In the genomic region with DNA sequence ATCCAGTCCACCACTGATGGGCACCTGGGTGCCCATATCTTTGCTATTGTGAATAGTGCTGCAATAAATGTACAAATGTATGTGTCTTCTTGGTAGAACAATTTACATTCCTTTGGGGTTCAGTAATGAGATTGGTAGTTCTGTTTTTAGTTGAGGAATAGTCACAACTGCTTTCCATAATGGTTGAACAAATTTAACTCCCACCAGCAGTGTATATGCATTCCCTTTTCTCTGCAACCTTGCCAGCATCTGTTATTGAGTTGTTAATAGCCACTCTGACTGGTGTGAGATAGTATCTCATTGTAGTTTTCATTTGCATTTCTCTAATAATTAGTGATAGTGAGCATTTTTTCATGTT, we compare ENCODE assay signal across 21 cellular contexts. TPM values are rescaled to one million over a fixed set of nuclear protein-coding genes. Genes with fewer than 3 reads are reported as not detected.
DNase-seq lines count a peak whose midpoint lies in the region; ATAC-seq, FAIRE-seq and TF ChIP-seq lines count a peak whose summit lies in the region.
"Had no signal": no experiment of that assay in that cellular context is flagged by ENCODE, and none has a peak within 500 bp of the region (broad histone marks: within the 10 kb centered on the region; RNA-seq: fewer than 3 reads in every experiment).

No MANE protein-coding gene starts in this region.

- peak; percentile 28; the same call in 1 of the 3 replicates for ATAC-seq in GM23338
- ATAC-seq in HG03066 (IDR thresholded peaks at IDR 0.05; ENCODE audit: low read depth, unreplicated experiment) = peak; percentile 43
- ATAC-seq in GM12878 = peak; percentile 50
- no peak for ATAC-seq in gastroesophageal sphincter
- ATAC-seq in GM21723 (IDR thresholded peaks at IDR 0.05; ENCODE audit: unreplicated experiment) = no peak
- ATAC-seq: left cardiac atrium; stimulated activated naive CD8-positive, alpha-beta T cell treated with anti-CD3 and anti-CD28 coated beads, Interleukin-15, amount 100 ng/mL, for 72 hours; upper lobe of right lung had no signal

- no peak for TF ChIP-seq RAD21 in GM12878 (IDR thresholded peaks at IDR 0.05; ENCODE audit: insufficient read depth, low read depth, low read length)

- no peak for TF ChIP-seq CTCF in AG10803 (conservative IDR thresholded peaks at IDR 0.05; ENCODE audit: low read length)
- no peak for TF ChIP-seq CTCF in GM23338 (conservative IDR thresholded peaks at IDR 0.05; ENCODE audit: low read depth in 2 of 2)
- no peak for TF ChIP-seq CTCF in GM12878 (IDR thresholded peaks at IDR 0.05 in 2 of 3, conservative IDR thresholded peaks at IDR 0.05 in 1 of 3; ENCODE audit: control insufficient read depth in 2 of 3, extremely low read depth in 1 of 3, insufficient read depth in 1 of 3, low read depth in 3 of 3, low read length in 3 of 3)
- no peak for TF ChIP-seq CTCF in gastroesophageal sphincter (IDR thresholded peaks at IDR 0.05)
- no peak for TF ChIP-seq CTCF in A673 (conservative IDR thresholded peaks at IDR 0.05; ENCODE audit: low read depth, low read length)

- RAD21 ChIA-PET in GM12878 (lab: Charles Lee; ENCODE audit: unreplicated experiment) = interaction anchor here (0.7 to 6.8 kb wide), 15 partner anchors 9 to 246 kb away, joined by 3 to 516 read pairs (median 12); a partner anchor contains a TSS

- H3K27me3 ChIP-seq in GM23338 (ENCODE audit: insufficient read depth) (no peaks in the 10 kb centered on the region), GM12878 (replicated peaks in 1 of 2; ENCODE audit: control insufficient read depth in 2 of 2, insufficient read depth in 2 of 2, low read length in 1 of 2) (no peaks in the 10 kb centered on the region), gastroesophageal sphincter (no peaks in the 10 kb centered on the region), A673 (replicated peaks; ENCODE audit: insufficient read depth, low read depth, low read length, poor library complexity) (no peaks in the 10 kb centered on the region)
- H3K27me3 ChIP-seq: right atrium auricular region, upper lobe of right lung had no signal

- BruUV-seq in GM12878 (replicated peaks; lab: Mats Ljungman, UMichigan) (TSS peak; percentile 8), A673 (replicated peaks; lab: Mats Ljungman, UMichigan) (no TSS peak)

- in situ Hi-C loops in GM12878 (cut with MboI) = loop anchor here (10.0 kb wide), 1 partner anchor 247 kb away; no protein-coding TSS in a partner anchor

- H3K36me3 ChIP-seq in GM23338 (ENCODE audit: insufficient read depth) (no peaks in the 10 kb centered on the region), GM12878 (ENCODE audit: control insufficient read depth in 2 of 2, insufficient read depth in 2 of 2, low read length in 1 of 2) (peaks cover 6 to 8% of the 10 kb centered on the region in 2 experiments), gastroesophageal sphincter (peaks cover 0 to 9% of the 10 kb centered on the region in 2 donors), A673 (ENCODE audit: insufficient read depth, low read length, poor library complexity, severe bottlenecking) (no peaks in the 10 kb centered on the region)
- H3K36me3 ChIP-seq: right atrium auricular region, upper lobe of right lung had no signal

- H4K20me1 ChIP-seq in GM23338 (replicated peaks; ENCODE audit: insufficient read depth) (no peaks in the 10 kb centered on the region; the same call in 1 of the 2 replicates), GM12878 (ENCODE audit: control insufficient read depth, insufficient read depth) (no peaks in the 10 kb centered on the region)

- H3K27me3 Mint-ChIP-seq in GM23338 (ENCODE audit: insufficient read depth, low read depth, poor library complexity) = no peaks in the 10 kb centered on the region
- H3K27me3 Mint-ChIP-seq: stimulated activated naive CD8-positive, alpha-beta T cell treated with anti-CD3 and anti-CD28 coated beads, Interleukin-15, amount 100 ng/mL, for 72 hours had no signal

- H3K4me1 Mint-ChIP-seq in GM23338 = peaks cover 31% of the 10 kb centered on the region

- CTCF ChIA-PET in GM12878 (lab: Yijun Ruan, JAX) = interaction anchor here (0.9 to 6.3 kb wide), 11 partner anchors 15 to 246 kb away, joined by 3 to 456 read pairs (median 71); a partner anchor contains a TSS
- CTCF ChIA-PET in A673 (lab: Charles Lee) = interaction anchor here (1.3 to 5.7 kb wide), 2 partner anchors 119 to 120 kb away, joined by 4 to 141 read pairs; a partner anchor contains a TSS

- H3K4me2 ChIP-seq in GM23338 = peak overlapping the region; percentile 39
- peak overlapping the region; percentile 38; the same call in 1 of the 2 replicates for H3K4me2 ChIP-seq in GM12878 (ENCODE audit: control insufficient read depth, insufficient read depth)
- H3K4me2 ChIP-seq: A549 had no signal

- no peak overlapping the region for H2AFZ ChIP-seq in GM23338
- no peak overlapping the region for H2AFZ ChIP-seq in GM12878 (ENCODE audit: control insufficient read depth, low read depth, low read length)

- H3K27ac ChIP-seq in GM23338 (ENCODE audit: low read depth) (peak overlapping the region; percentile 75), GM12878 (ENCODE audit: control insufficient read depth, insufficient read depth) (peak overlapping the region; percentile 40; the same call in 1 of the 2 replicates), gastroesophageal sphincter (no peak overlapping the region), A673 (ENCODE audit: low read depth, low read length, poor library complexity, severe bottlenecking) (no peak overlapping the region)
- H3K27ac ChIP-seq: A549, C4-2B, right atrium auricular region, upper lobe of right lung, WERI-Rb-1 had no signal

- no peaks in the 10 kb centered on the region for H3K9me2 ChIP-seq in GM23338 (ENCODE audit: insufficient read depth)

- peaks cover 27% of the 10 kb centered on the region for H3K36me3 Mint-ChIP-seq in GM23338 (ENCODE audit: low read depth)

- H3K9me3 ChIP-seq in GM12878 (replicated peaks; ENCODE audit: control insufficient read depth, insufficient read depth, low read length) = peaks cover 20% of the 10 kb centered on the region; the same call in 2 of the 3 replicates
- no peaks in the 10 kb centered on the region for H3K9me3 ChIP-seq in gastroesophageal sphincter
- no peaks in the 10 kb centered on the region for H3K9me3 ChIP-seq in A673 (ENCODE audit: low read depth, low read length, poor library complexity, severe bottlenecking)
- H3K9me3 ChIP-seq: right atrium auricular region, upper lobe of right lung had no signal

- H3K27ac Mint-ChIP-seq in GM23338 = peak overlapping the region; percentile 82
- H3K27ac Mint-ChIP-seq: stimulated activated naive CD8-positive, alpha-beta T cell treated with anti-CD3 and anti-CD28 coated beads, Interleukin-15, amount 100 ng/mL, for 72 hours had no signal

- no peak overlapping the region for H3K4me3 Mint-ChIP-seq in GM23338
- H3K4me3 Mint-ChIP-seq: stimulated activated naive CD8-positive, alpha-beta T cell treated with anti-CD3 and anti-CD28 coated beads, Interleukin-15, amount 100 ng/mL, for 72 hours had no signal

- H3K9me3 Mint-ChIP-seq in GM23338 = peaks cover 4% of the 10 kb centered on the region; the same call in 2 of the 3 replicates
- H3K9me3 Mint-ChIP-seq: stimulated activated naive CD8-positive, alpha-beta T cell treated with anti-CD3 and anti-CD28 coated beads, Interleukin-15, amount 100 ng/mL, for 72 hours had no signal

- no peak for FAIRE-seq in GM12878 (lab: Jason Lieb, UNC)
- FAIRE-seq: A549 had no signal

- TF ChIP-seq EP300 in GM12878 (IDR thresholded peaks at IDR 0.05; ENCODE audit: borderline replicate concordance in 1 of 2, control insufficient read depth in 1 of 2, low read depth in 2 of 2, low read length in 2 of 2) (no peak), gastroesophageal sphincter (IDR thresholded peaks at IDR 0.05) (no peak)

- DNase-seq in AG10803 (ENCODE audit: low read depth) (peak; percentile 41), GM23338 (ENCODE audit: low spot score) (no peak), GM12878 (ENCODE audit: low read depth, low spot score) (no peak), A673 (ENCODE audit: low spot score) (no peak), GDM1 (lab: John Stamatoyannopoulos, UW) (no peak)
- DNase-seq: activated CD8-positive, alpha-beta memory T cell treated with anti-CD3 and anti-CD28 coated beads for 24 hours; effector memory CD4-positive, alpha-beta T cell; hippocampal formation; left cardiac atrium; NCI-H1436; RPMI8226; stimulated activated naive CD8-positive, alpha-beta T cell treated with anti-CD3 and anti-CD28 coated beads, Interleukin-15, amount 100 ng/mL, for 72 hours; T-helper 1 cell; upper lobe of right lung; WERI-Rb-1 had no signal

- no peaks in the 10 kb centered on the region for H3F3A ChIP-seq in GM23338 (replicated peaks; ENCODE audit: low read depth)

- TF ChIP-seq POLR2A in GM12878 (IDR thresholded peaks at IDR 0.05; ENCODE audit: low read depth, low read length) (no peak), gastroesophageal sphincter (IDR thresholded peaks at IDR 0.05) (no peak)

- intact Hi-C loops in GM12878 (cut with micrococcal nuclease; ENCODE audit: unreplicated experiment) (loop anchor here (5.0 kb wide), 1 partner anchor 74 kb away; no protein-coding TSS in a partner anchor), A673 (cut with micrococcal nuclease; ENCODE audit: unreplicated experiment) (loop anchor here (2.0 to 5.0 kb wide), 2 partner anchors 245 to 759 kb away; no protein-coding TSS in a partner anchor)

- no peak overlapping the region for H3K9ac ChIP-seq in GM12878 (ENCODE audit: control insufficient read depth, insufficient read depth, low read length)

- H3K79me2 ChIP-seq in GM23338 (replicated peaks; ENCODE audit: insufficient read depth) (peaks cover 86% of the 10 kb centered on the region), GM12878 (ENCODE audit: control insufficient read depth, insufficient read depth, low read length) (peaks cover 64% of the 10 kb centered on the region)

- SMC1A ChIA-PET in GM12878 (lab: Charles Lee; ENCODE audit: uncharacterized antibody, unreplicated experiment) = interaction anchor here (0.6 to 6.8 kb wide), 19 partner anchors 11 to 315 kb away, joined by 3 to 307 read pairs (median 4); a partner anchor contains a TSS

- peaks cover 35% of the 10 kb centered on the region for H3K4me1 ChIP-seq in GM23338 (ENCODE audit: insufficient read depth)
- H3K4me1 ChIP-seq in GM12878 (ENCODE audit: control insufficient read depth, insufficient read depth, low read length) = peaks cover 43% of the 10 kb centered on the region
- peaks cover 0 to 17% (median 3%) of the 10 kb centered on the region in 3 donors for H3K4me1 ChIP-seq in gastroesophageal sphincter
- peaks cover 25% of the 10 kb centered on the region for H3K4me1 ChIP-seq in A673 (ENCODE audit: insufficient read depth, low read length, poor library complexity, severe bottlenecking)
- H3K4me1 ChIP-seq: upper lobe of right lung had no signal

- H3K4me3 ChIP-seq in AG10803 (ENCODE audit: low read length) (no peak overlapping the region), GM23338 (0 out of 2 replicates have a peak overlapping the region, but pooled peaks have one; percentile 7), GM12878 (no peak overlapping the region), gastroesophageal sphincter (no peak overlapping the region), A673 (ENCODE audit: low read depth, low read length, poor library complexity, severe bottlenecking) (no peak overlapping the region)
- H3K4me3 ChIP-seq: A549, right atrium auricular region, upper lobe of right lung had no signal

- POLR2A ChIA-PET in GM12878 (lab: Charles Lee) = interaction anchor here (0.6 to 4.9 kb wide), 5 partner anchors 18 to 119 kb away, joined by 3 to 62 read pairs (median 9); a partner anchor contains a TSS
- POLR2A ChIA-PET in A673 (lab: Charles Lee; ENCODE audit: low non-redundant PET) = no interaction called here

RNA-seq across cellular contexts. Expression of a gene that starts 27.8 kb away (rescaled TPM):
- total RNA-seq in GM23338 (2014; rRNA removed; shearing (Covaris generic)) = 149 and 158 TPM in 2 replicates
- polyA plus RNA-seq in GM23338 (2016; fragmentation: Nextera tagmentation; extraction: Ambion mirVana) (152 and 156 TPM in 2 replicates), GM12878 (2011; rRNA removed) (109 and 117 TPM in 2 replicates), GM12878 (2014; fragmentation: Illumina TruSeq; extraction: Trizol) (122 and 171 TPM in 2 replicates), GM12878 (2014; fragmentation: Nextera tagmentation; extraction: Ambion mirVana) (100 to 1,000 TPM; 218 to 258 TPM), GM12878 (2014; rRNA removed) (105 and 126 TPM in 2 replicates), GM12878 (2016; fragmentation: Nextera tagmentation; extraction: Ambion mirVana) (100 to 1,000 TPM; 104 to 106 TPM)
- 530 and 536 TPM in 2 replicates for total RNA-seq in GM12878 (2013; cell fraction: nucleolus; rRNA removed)
- total RNA-seq in GM12878 (2014; rRNA removed) (87.1 and 102 TPM in 2 replicates), GM12878 (2014; rRNA removed; fragmentation: Illumina TruSeq; extraction: Trizol) (97.3 and 103 TPM in 2 replicates), GM12878 (2021) (83.1 and 84.9 TPM in 2 replicates), gastroesophageal sphincter (10 to 100 TPM; 20.6 to 48.9 (median 33.2) TPM), A673 (2021) (105 and 115 TPM in 2 replicates)
- polyA plus RNA-seq in GM12878 (2011; ENCODE audit: low read depth) = 75.1 TPM
- 98.4 and 113 TPM in 2 replicates for polyA plus RNA-seq in GM12878 (2011; cell fraction: cytosol; rRNA removed)
- 98.0 and 106 TPM in 2 replicates for polyA plus RNA-seq in GM12878 (2011; cell fraction: nucleus; rRNA removed)
- polyA plus RNA-seq in GM12878 (2012) = 80.5 and 85.8 TPM in 2 replicates
- polyA minus RNA-seq in GM12878 (2011; rRNA and poly(A)+ RNA removed) = 141 and 202 TPM in 2 replicates
- 22.2 and 26.7 TPM in 2 replicates for polyA minus RNA-seq in GM12878 (2011; cell fraction: cytosol; rRNA and poly(A)+ RNA removed)
- polyA minus RNA-seq in GM12878 (2011; cell fraction: nucleus; rRNA and poly(A)+ RNA removed) = 105 and 157 TPM in 2 replicates

RNA-seq across cellular contexts. Expression of a gene that starts 57.0 kb away (rescaled TPM):
- total RNA-seq in GM23338 (2014; rRNA removed; shearing (Covaris generic)) = 17.0 and 20.4 TPM in 2 replicates
- polyA plus RNA-seq in GM23338 (2016; fragmentation: Nextera tagmentation; extraction: Ambion mirVana) (37.7 and 46.5 TPM in 2 replicates), GM12878 (2011; rRNA removed) (118 and 120 TPM in 2 replicates), GM12878 (2014; fragmentation: Illumina TruSeq; extraction: Trizol) (87.1 and 92.1 TPM in 2 replicates), GM12878 (2014; fragmentation: Nextera tagmentation; extraction: Ambion mirVana) (100 to 1,000 TPM; 187 to 198 TPM), GM12878 (2014; rRNA removed) (81.2 and 91.4 TPM in 2 replicates), GM12878 (2016; fragmentation: Nextera tagmentation; extraction: Ambion mirVana) (100 to 1,000 TPM; 113 TPM)
- 15.2 and 15.9 TPM in 2 replicates for total RNA-seq in GM12878 (2013; cell fraction: nucleolus; rRNA removed)
- total RNA-seq in GM12878 (2014; rRNA removed) (61.7 and 63.3 TPM in 2 replicates), GM12878 (2014; rRNA removed; fragmentation: Illumina TruSeq; extraction: Trizol) (66.5 and 67.9 TPM in 2 replicates), GM12878 (2021) (66.9 and 73.7 TPM in 2 replicates), gastroesophageal sphincter (100 to 1,000 TPM in 2 of 4 donors, 10 to 100 TPM in 2; 65.6 to 113 (median 92.6) TPM), A673 (2021) (20.6 and 27.4 TPM in 2 replicates)
- polyA plus RNA-seq in GM12878 (2011; ENCODE audit: low read depth) = 43.7 TPM
- polyA plus RNA-seq in GM12878 (2011; cell fraction: cytosol; rRNA removed) = 96.3 and 97.6 TPM in 2 replicates
- 50.2 and 66.6 TPM in 2 replicates for polyA plus RNA-seq in GM12878 (2011; cell fraction: nucleus; rRNA removed)
- polyA plus RNA-seq in GM12878 (2012) = 53.4 and 58.5 TPM in 2 replicates
- polyA minus RNA-seq in GM12878 (2011; rRNA and poly(A)+ RNA removed) = 46.7 and 73.4 TPM in 2 replicates
- 17.5 and 29.0 TPM in 2 replicates for polyA minus RNA-seq in GM12878 (2011; cell fraction: cytosol; rRNA and poly(A)+ RNA removed)
- polyA minus RNA-seq in GM12878 (2011; cell fraction: nucleus; rRNA and poly(A)+ RNA removed) = 10.9 and 14.8 TPM in 2 replicates

Comparison
In these comparisons a context has a peak if more than half of its experiments do, and no peak if none do; other contexts are left out.
1. ATAC-seq: peak in GM23338 (single experiment), HG03066 (single experiment) and GM12878 (single experiment); none in gastroesophageal sphincter (single experiment) and GM21723 (single experiment).
2. H3K27ac ChIP-seq: peak in GM23338 (single experiment) and GM12878 (single experiment); none in gastroesophageal sphincter (0 of 4) and A673 (single experiment).